Comparison of ENCODE assay signal across 8 cellular contexts in the genomic region with DNA sequence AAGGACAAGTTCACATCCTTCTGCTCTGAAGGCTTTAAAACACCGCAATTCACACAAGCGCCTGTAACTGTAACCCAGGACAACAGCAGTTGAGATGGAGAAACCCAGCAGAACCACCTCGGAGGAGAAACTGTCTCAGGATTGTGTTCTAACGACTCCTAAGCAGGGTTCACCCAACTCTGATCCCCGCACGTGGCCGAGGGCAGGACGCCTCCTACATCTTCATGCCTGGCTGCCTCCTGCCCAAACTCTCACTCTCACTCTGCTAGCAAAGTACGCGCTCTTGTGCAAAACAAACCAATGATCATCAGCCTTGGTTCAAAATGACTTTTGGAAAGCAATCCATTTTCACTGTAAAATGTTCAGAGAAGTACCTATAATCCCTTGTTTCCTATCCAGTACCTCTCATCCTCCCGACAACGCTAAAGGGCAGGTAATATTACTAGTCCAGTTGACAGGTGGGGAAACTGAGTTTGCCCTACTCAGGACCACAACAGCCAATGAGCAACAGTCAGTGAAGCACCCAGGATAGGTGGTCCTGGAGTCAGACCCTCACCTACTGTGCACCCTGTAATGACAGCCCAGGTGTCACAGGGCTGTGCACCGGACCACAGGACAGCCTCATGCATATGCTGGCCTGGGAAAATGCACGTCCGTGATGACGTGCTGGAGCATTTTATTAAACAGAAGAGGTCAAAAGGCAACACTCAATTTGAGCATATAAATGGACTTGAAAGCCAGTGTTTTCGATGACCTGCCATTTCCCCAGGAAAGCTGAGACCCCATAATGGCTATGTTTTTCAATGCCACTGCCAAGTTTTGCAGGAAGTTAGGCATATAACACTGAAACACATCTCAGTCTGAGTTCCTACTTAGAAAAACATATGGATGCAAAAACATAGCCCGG. TPM values are rescaled to one million over a fixed set of nuclear protein-coding genes. Genes with fewer than 3 reads are reported as not detected.
DNase-seq lines count a peak whose midpoint lies in the region; TF ChIP-seq lines count a peak whose summit lies in the region.

No MANE protein-coding gene starts in this region.

- no peak for TF ChIP-seq POLR2A in breast epithelium (IDR thresholded peaks at IDR 0.05)

- POLR2A ChIA-PET in MCF 10A (lab: Yijun Ruan, JAX), result interaction anchor here (1.1 to 1.2 kb wide), 2 partner anchors 17 to 24 kb away, joined by 3 to 4 read pairs; no protein-coding TSS in a partner anchor

- no peak overlapping the region for H3K4me3 ChIP-seq in breast epithelium
- no peak overlapping the region for H3K4me3 ChIP-seq in SJSA1
- no peak overlapping the region for H3K4me3 ChIP-seq in tibial artery

- no peak overlapping the region for H3K4me3 Mint-ChIP-seq in MCF 10A (ENCODE audit: unreplicated experiment)
- no peak overlapping the region for H3K4me3 Mint-ChIP-seq in glutamatergic neuron (ENCODE audit: unreplicated experiment)

- H3K27ac ChIP-seq in breast epithelium, result peak overlapping the region; percentile 33 to 71
- H3K27ac ChIP-seq in SJSA1, result peak overlapping the region; percentile 42; the same call in 1 of the 2 replicates
- peak overlapping the region; percentile 8 to 47 for H3K27ac ChIP-seq in tibial artery

- BruUV-seq in MCF 10A (replicated peaks; lab: Mats Ljungman, UMichigan), result no TSS peak

- no peaks in the 10 kb centered on the region for H3K36me3 ChIP-seq in breast epithelium
- peaks cover 8% of the 10 kb centered on the region for H3K36me3 ChIP-seq in SJSA1
- peaks cover 0 to 5% (median under 1%) of the 10 kb centered on the region in 3 donors for H3K36me3 ChIP-seq in tibial artery

- H3K27me3 ChIP-seq in breast epithelium (no peaks in the 10 kb centered on the region), SJSA1 (replicated peaks) (no peaks in the 10 kb centered on the region), tibial artery (no peaks in the 10 kb centered on the region)

- peaks cover 19% of the 10 kb centered on the region for H3K36me3 Mint-ChIP-seq in MCF 10A (ENCODE audit: insufficient read depth, unreplicated experiment)
- H3K36me3 Mint-ChIP-seq in glutamatergic neuron (ENCODE audit: unreplicated experiment), result no peaks in the 10 kb centered on the region

- DNase-seq in breast epithelium (ENCODE audit: low spot score in 2 of 2) (no peak), MCF 10A (ENCODE audit: unreplicated experiment) (no peak), SJSA1 (ENCODE audit: low read depth in 1 of 2, low spot score in 2 of 2) (no peak), glutamatergic neuron (no peak), tibial artery (no peak), NOMO-1 treated with DMSO at 0.1 percent for 48 hours (lab: John Stamatoyannopoulos, UW; ENCODE audit: unreplicated experiment) (no peak), NOMO-1 (lab: John Stamatoyannopoulos, UW; ENCODE audit: unreplicated experiment in 2 of 2) (no peak)
- DNase-seq in activated CD4-positive, alpha-beta T cell treated with anti-CD3 and anti-CD28 coated beads, Interleukin-2, amount 50 U/mL, for 1 hour, result no peak

- no peaks in the 10 kb centered on the region for H3K9me3 Mint-ChIP-seq in MCF 10A (ENCODE audit: unreplicated experiment)
- H3K9me3 Mint-ChIP-seq in glutamatergic neuron (ENCODE audit: unreplicated experiment), result peaks cover 2% of the 10 kb centered on the region

- no peak overlapping the region for H3K27ac Mint-ChIP-seq in MCF 10A (ENCODE audit: low read depth, unreplicated experiment)
- H3K27ac Mint-ChIP-seq in glutamatergic neuron (ENCODE audit: unreplicated experiment), result peak overlapping the region; percentile 70

- H3K4me1 ChIP-seq in breast epithelium (peaks cover 3 to 15% of the 10 kb centered on the region in 2 donors), SJSA1 (replicated peaks) (peaks cover 46% of the 10 kb centered on the region), tibial artery (peaks cover 5 to 24% (median 18%) of the 10 kb centered on the region in 4 donors)

- TF ChIP-seq CTCF in breast epithelium (IDR thresholded peaks at IDR 0.05) (no peak), MCF 10A (IDR thresholded peaks at IDR 0.05; ENCODE audit: unreplicated experiment) (no peak), glutamatergic neuron (IDR thresholded peaks at IDR 0.05; ENCODE audit: partially characterized antibody, unreplicated experiment) (no peak), tibial artery (IDR thresholded peaks at IDR 0.05) (no peak)

- intact Hi-C loops in breast epithelium (cut with DNase I; ENCODE audit: low total_unique reads), result loop anchor here (1.0 kb wide), 1 partner anchor 20 kb away; no protein-coding TSS in a partner anchor
- intact Hi-C loops in MCF 10A (cut with micrococcal nuclease), result no loop called here
- intact Hi-C loops in tibial artery (cut with DNase I; ENCODE audit: low total_unique reads), result no loop called here

- peaks cover 22% of the 10 kb centered on the region for H3K4me1 Mint-ChIP-seq in MCF 10A (ENCODE audit: insufficient read depth, unreplicated experiment)
- peaks cover 42% of the 10 kb centered on the region for H3K4me1 Mint-ChIP-seq in glutamatergic neuron (ENCODE audit: low read depth, unreplicated experiment)

- H3K9me3 ChIP-seq in breast epithelium (no peaks in the 10 kb centered on the region), SJSA1 (replicated peaks) (0 out of 2 replicates have a peak, but pooled peaks cover 3% of the 10 kb centered on the region), tibial artery (no peaks in the 10 kb centered on the region)

- CTCF ChIA-PET in MCF 10A (lab: Yijun Ruan, JAX), result interaction anchor here (0.6 kb wide), 1 partner anchor 20 kb away, joined by 3 read pairs; no protein-coding TSS in a partner anchor

- no peaks in the 10 kb centered on the region for H3K27me3 Mint-ChIP-seq in MCF 10A (ENCODE audit: insufficient read depth, unreplicated experiment)
- H3K27me3 Mint-ChIP-seq in glutamatergic neuron (ENCODE audit: unreplicated experiment), result peaks cover 6% of the 10 kb centered on the region

RNA-seq across cellular contexts. Expression of a gene that starts 25.4 kb away (rescaled TPM):
- total RNA-seq in breast epithelium (10 to 100 TPM; 17.3 to 40.2 (median 31.8) TPM), MCF 10A (2022) (33.7 and 38.7 TPM in 2 replicates), glutamatergic neuron (ENCODE audit: unreplicated experiment) (84.9 TPM)
- total RNA-seq in SJSA1 (2014; rRNA removed; shearing (Covaris generic)), result 6.8 and 8.2 TPM in 2 replicates

RNA-seq across cellular contexts. Expression of a gene that starts 49.6 kb away (rescaled TPM):
- total RNA-seq in breast epithelium (not detected), MCF 10A (2022) (not detected in 2 replicates), glutamatergic neuron (ENCODE audit: unreplicated experiment) (not detected)
- not detected in 2 replicates for total RNA-seq in SJSA1 (2014; rRNA removed; shearing (Covaris generic))

RNA-seq across cellular contexts. Expression of a gene that starts 49.8 kb away (rescaled TPM):
- total RNA-seq in breast epithelium (10 to 100 TPM in 1 of 3 donors, 1 to 10 TPM in 2; 5.9 to 11.1 (median 6.4) TPM), MCF 10A (2022) (9.0 and 9.2 TPM in 2 replicates), glutamatergic neuron (ENCODE audit: unreplicated experiment) (5.0 TPM)
- total RNA-seq in SJSA1 (2014; rRNA removed; shearing (Covaris generic)), result 1.2 and 3.0 TPM in 2 replicates
